Comparison of ENCODE assay signal across 18 cellular contexts in the genomic region with DNA sequence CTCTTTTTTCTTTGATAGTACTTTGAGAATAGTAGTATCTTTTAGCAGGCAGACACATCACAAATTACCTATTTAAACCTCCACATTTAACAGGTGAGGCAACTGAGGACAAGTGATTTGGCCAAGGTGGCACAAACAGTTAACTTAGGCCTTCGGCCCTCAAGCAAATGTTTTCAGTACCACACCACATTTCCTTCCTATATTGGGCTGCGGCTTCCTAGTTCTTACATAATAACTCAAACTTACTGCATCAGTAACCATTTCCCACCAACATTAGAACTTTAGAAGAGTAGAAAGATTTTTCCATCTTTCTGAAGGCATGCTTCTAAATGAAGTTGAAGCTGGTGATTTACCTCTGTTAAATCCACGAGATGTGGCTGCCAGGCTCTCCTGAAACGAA.
DNase-seq lines count a peak whose midpoint lies in the region; ATAC-seq, FAIRE-seq and TF ChIP-seq lines count a peak whose summit lies in the region.
"Had no signal": no experiment of that assay in that cellular context is flagged by ENCODE, and none has a peak within 500 bp of the region (broad histone marks: within the 10 kb centered on the region; RNA-seq: fewer than 3 reads in every experiment).

No MANE protein-coding gene starts in this region.

- no peak overlapping the region for H3K4ac ChIP-seq in trophoblast cell (ENCODE audit: low read depth, low read length)

- peak; percentile 23 for ATAC-seq in activated CD8-positive, alpha-beta T cell treated with anti-CD3 and anti-CD28 coated beads, Interleukin-2, amount 10 ng/mL, durations not matched to agents 7 days and 5 days
- ATAC-seq in activated CD8-positive, alpha-beta T cell treated with anti-CD3 and anti-CD28 coated beads for 36 hours, result no peak
- ATAC-seq in HG02759 (IDR thresholded peaks at IDR 0.05; ENCODE audit: unreplicated experiment), result peak; percentile 44
- ATAC-seq in naive thymus-derived CD8-positive, alpha-beta T cell, result peak in 1 of 2 donors; percentile 30
- ATAC-seq: upper lobe of right lung had no signal

- H3K4me2 ChIP-seq in trophoblast cell (ENCODE audit: low read length), result no peak overlapping the region

- H3K9me3 ChIP-seq in small intestine (ENCODE audit: control insufficient read depth, low read depth) (no peaks in the 10 kb centered on the region), trophoblast cell (ENCODE audit: insufficient read depth, low read depth, low read length) (no peaks in the 10 kb centered on the region)
- H3K9me3 ChIP-seq: esophagus muscularis mucosa, upper lobe of right lung had no signal

- H3K9me3 Mint-ChIP-seq in activated CD8-positive, alpha-beta T cell treated with anti-CD3 and anti-CD28 coated beads, Interleukin-2, amount 10 ng/mL, durations not matched to agents 7 days and 5 days (ENCODE audit: insufficient read depth), result no peaks in the 10 kb centered on the region
- no peaks in the 10 kb centered on the region for H3K9me3 Mint-ChIP-seq in activated CD8-positive, alpha-beta T cell treated with anti-CD3 and anti-CD28 coated beads for 36 hours
- no peaks in the 10 kb centered on the region for H3K9me3 Mint-ChIP-seq in naive thymus-derived CD8-positive, alpha-beta T cell

- H3K36me3 Mint-ChIP-seq in activated CD8-positive, alpha-beta T cell treated with anti-CD3 and anti-CD28 coated beads, Interleukin-2, amount 10 ng/mL, durations not matched to agents 7 days and 5 days (ENCODE audit: low read depth), result no peaks in the 10 kb centered on the region
- H3K36me3 Mint-ChIP-seq in activated CD8-positive, alpha-beta T cell treated with anti-CD3 and anti-CD28 coated beads for 36 hours (ENCODE audit: low read depth), result no peaks in the 10 kb centered on the region
- H3K36me3 Mint-ChIP-seq in naive thymus-derived CD8-positive, alpha-beta T cell, result no peaks in the 10 kb centered on the region
- H3K36me3 Mint-ChIP-seq: CD4-positive, CD25-positive, alpha-beta regulatory T cell had no signal

- H3K79me2 ChIP-seq in trophoblast cell (ENCODE audit: control insufficient read depth, insufficient read depth, low read length, poor library complexity), result no peaks in the 10 kb centered on the region

- peaks cover 17% of the 10 kb centered on the region for H3K4me1 Mint-ChIP-seq in activated CD8-positive, alpha-beta T cell treated with anti-CD3 and anti-CD28 coated beads, Interleukin-2, amount 10 ng/mL, durations not matched to agents 7 days and 5 days (ENCODE audit: low read depth)
- peaks cover 20% of the 10 kb centered on the region for H3K4me1 Mint-ChIP-seq in activated CD8-positive, alpha-beta T cell treated with anti-CD3 and anti-CD28 coated beads for 36 hours (ENCODE audit: low read depth)
- H3K4me1 Mint-ChIP-seq in naive thymus-derived CD8-positive, alpha-beta T cell, result peaks cover 5 to 29% (median 24%) of the 10 kb centered on the region in 4 donors

- H3K18ac ChIP-seq in trophoblast cell (ENCODE audit: low read length), result no peak overlapping the region

- no peak overlapping the region for H3K9ac ChIP-seq in trophoblast cell (ENCODE audit: low read length)

- peaks cover 0 to 2% of the 10 kb centered on the region in 2 donors for H3K36me3 ChIP-seq in small intestine (ENCODE audit: control insufficient read depth in 2 of 2, insufficient read depth in 2 of 2, low read length in 2 of 2)
- no peaks in the 10 kb centered on the region for H3K36me3 ChIP-seq in trophoblast cell (ENCODE audit: control insufficient read depth in 1 of 2, insufficient read depth in 2 of 2, low read length in 2 of 2)
- H3K36me3 ChIP-seq: esophagus muscularis mucosa, upper lobe of right lung had no signal

- H2BK12ac ChIP-seq in trophoblast cell (ENCODE audit: low read length), result no peak overlapping the region

- H4K91ac ChIP-seq in trophoblast cell (ENCODE audit: low read depth, low read length), result no peak overlapping the region

- POLR2A ChIA-PET in activated CD8-positive, alpha-beta T cell treated with anti-CD3 and anti-CD28 coated beads, Interleukin-2, amount 10 ng/mL, durations not matched to agents 7 days and 5 days (lab: Charles Lee), result no interaction called here
- POLR2A ChIA-PET in activated CD8-positive, alpha-beta T cell treated with anti-CD3 and anti-CD28 coated beads for 36 hours (lab: Charles Lee), result interaction anchor here (0.9 kb wide), 1 partner anchor 16 kb away, joined by 3 read pairs; no protein-coding TSS in a partner anchor
- POLR2A ChIA-PET in naive thymus-derived CD8-positive, alpha-beta T cell (lab: Charles Lee), result no interaction called here

- no peak overlapping the region for H4K8ac ChIP-seq in trophoblast cell (ENCODE audit: low read depth, low read length)

- no peak overlapping the region for H3K4me3 Mint-ChIP-seq in activated CD8-positive, alpha-beta T cell treated with anti-CD3 and anti-CD28 coated beads, Interleukin-2, amount 10 ng/mL, durations not matched to agents 7 days and 5 days
- no peak overlapping the region for H3K4me3 Mint-ChIP-seq in activated CD8-positive, alpha-beta T cell treated with anti-CD3 and anti-CD28 coated beads for 36 hours
- H3K4me3 Mint-ChIP-seq in naive thymus-derived CD8-positive, alpha-beta T cell, result peak overlapping the region in 5 of 10 donors; percentile 3 to 59 (median 33)
- H3K4me3 Mint-ChIP-seq: CD4-positive, CD25-positive, alpha-beta regulatory T cell had no signal

- CTCF ChIA-PET in activated CD8-positive, alpha-beta T cell treated with anti-CD3 and anti-CD28 coated beads, Interleukin-2, amount 10 ng/mL, durations not matched to agents 7 days and 5 days (lab: Charles Lee), result interaction anchor here (1.5 kb wide), 1 partner anchor 92 kb away, joined by 3 read pairs; no protein-coding TSS in a partner anchor
- CTCF ChIA-PET in activated CD8-positive, alpha-beta T cell treated with anti-CD3 and anti-CD28 coated beads for 36 hours (lab: Charles Lee), result no interaction called here

- 60 to 78% (median 63%) methylated on average over 4 of the region's 4 CpGs for WGBS in small intestine, 3 donors
- no CpG with 5 or more reads among the region's 4 CpGs for WGBS in trophoblast cell (ENCODE audit: extremely low coverage, insufficient coverage, insufficient read length)

- H2AK5ac ChIP-seq in trophoblast cell (ENCODE audit: low read length), result no peak overlapping the region

- H3K27me3 ChIP-seq in small intestine (ENCODE audit: control insufficient read depth in 2 of 2, insufficient read depth in 2 of 2, low read length in 2 of 2), result no peaks in the 10 kb centered on the region
- no peaks in the 10 kb centered on the region for H3K27me3 ChIP-seq in trophoblast cell (ENCODE audit: insufficient read depth, low read length)
- H3K27me3 ChIP-seq: esophagus muscularis mucosa, upper lobe of right lung had no signal

- H3K27me3 Mint-ChIP-seq in activated CD8-positive, alpha-beta T cell treated with anti-CD3 and anti-CD28 coated beads, Interleukin-2, amount 10 ng/mL, durations not matched to agents 7 days and 5 days (ENCODE audit: low read depth), result peaks cover 5% of the 10 kb centered on the region
- H3K27me3 Mint-ChIP-seq in activated CD8-positive, alpha-beta T cell treated with anti-CD3 and anti-CD28 coated beads for 36 hours, result no peaks in the 10 kb centered on the region
- H3K27me3 Mint-ChIP-seq in naive thymus-derived CD8-positive, alpha-beta T cell, result peaks cover 0 to 3% (median 0%) of the 10 kb centered on the region in 5 donors

- intact Hi-C loops in activated CD8-positive, alpha-beta T cell treated with anti-CD3 and anti-CD28 coated beads for 36 hours (cut with micrococcal nuclease), result no loop called here

- FAIRE-seq in small intestine (lab: Jason Lieb, UNC), result no peak
- FAIRE-seq: astrocyte, kidney, RCC 7860 had no signal

- H2BK5ac ChIP-seq in trophoblast cell (ENCODE audit: low read depth, low read length, poor library complexity), result no peak overlapping the region

- no peak overlapping the region for H3K23ac ChIP-seq in trophoblast cell (ENCODE audit: low read length)

- H3K27ac Mint-ChIP-seq in activated CD8-positive, alpha-beta T cell treated with anti-CD3 and anti-CD28 coated beads, Interleukin-2, amount 10 ng/mL, durations not matched to agents 7 days and 5 days, result no peak overlapping the region
- no peak overlapping the region for H3K27ac Mint-ChIP-seq in activated CD8-positive, alpha-beta T cell treated with anti-CD3 and anti-CD28 coated beads for 36 hours
- peak overlapping the region in 7 of 10 donors; percentile 0 to 42 (median 30) for H3K27ac Mint-ChIP-seq in naive thymus-derived CD8-positive, alpha-beta T cell
- H3K27ac Mint-ChIP-seq: CD4-positive, CD25-positive, alpha-beta regulatory T cell had no signal

- H4K12ac ChIP-seq in trophoblast cell (ENCODE audit: low read depth, low read length), result no peak overlapping the region

- H3K14ac ChIP-seq in trophoblast cell (ENCODE audit: low read length), result no peak overlapping the region

- H3K4me1 ChIP-seq in small intestine (ENCODE audit: control insufficient read depth in 2 of 2, insufficient read depth in 1 of 2, low read depth in 1 of 2, low read length in 1 of 2) (no peaks in the 10 kb centered on the region), trophoblast cell (ENCODE audit: control insufficient read depth in 1 of 2, insufficient read depth in 2 of 2, low read length in 2 of 2) (no peaks in the 10 kb centered on the region)

- no peak overlapping the region for H3K27ac ChIP-seq in small intestine (ENCODE audit: low read depth in 1 of 2, low read length in 1 of 2)
- H3K27ac ChIP-seq in trophoblast cell (ENCODE audit: low read depth, low read length), result no peak overlapping the region
- H3K27ac ChIP-seq: esophagus muscularis mucosa, upper lobe of right lung had no signal

- no peaks in the 10 kb centered on the region for H3K79me1 ChIP-seq in trophoblast cell (ENCODE audit: low read length)

- no peak overlapping the region for H2BK120ac ChIP-seq in trophoblast cell (ENCODE audit: insufficient read depth, low read length, poor library complexity)

- no peak for TF ChIP-seq CTCF in activated CD8-positive, alpha-beta T cell treated with anti-CD3 and anti-CD28 coated beads for 36 hours (IDR thresholded peaks at IDR 0.05)

- no peak for DNase-seq in activated CD8-positive, alpha-beta T cell treated with anti-CD3 and anti-CD28 coated beads, Interleukin-2, amount 10 ng/mL, durations not matched to agents 7 days and 5 days
- DNase-seq in activated CD8-positive, alpha-beta T cell treated with anti-CD3 and anti-CD28 coated beads for 36 hours, result no peak
- DNase-seq in NOMO-1 treated with DMSO at 0.1 percent for 48 hours (lab: John Stamatoyannopoulos, UW; ENCODE audit: unreplicated experiment) (peak; percentile 48), cerebellar cortex (ENCODE audit: low spot score) (no peak), small intestine (no peak), trophoblast cell (no peak)
- DNase-seq in naive thymus-derived CD8-positive, alpha-beta T cell, result peak in 1 of 10 donors; percentile 5
- DNase-seq: cortex of kidney, DND-41, kidney, NCI-H2029, NCI-H524 treated with DMSO at 0.1 percent for 48 hours, upper lobe of right lung had no signal

- H3K4me3 ChIP-seq in small intestine (ENCODE audit: low read depth in 1 of 2, low read length in 2 of 2), result no peak overlapping the region
- no peak overlapping the region for H3K4me3 ChIP-seq in trophoblast cell (ENCODE audit: low read depth, low read length)
- H3K4me3 ChIP-seq: esophagus muscularis mucosa, upper lobe of right lung had no signal

- no peak overlapping the region for H2AFZ ChIP-seq in trophoblast cell (ENCODE audit: insufficient read depth, low read length, poor library complexity)

Comparison
In these comparisons a context has a peak if more than half of its experiments do, and no peak if none do; other contexts are left out.
1. H3K27ac Mint-ChIP-seq: peak in naive thymus-derived CD8-positive, alpha-beta T cell (7 of 10); none in activated CD8-positive, alpha-beta T cell treated with anti-CD3 and anti-CD28 coated beads, Interleukin-2, amount 10 ng/mL, durations not matched to agents 7 days and 5 days (single experiment) and activated CD8-positive, alpha-beta T cell treated with anti-CD3 and anti-CD28 coated beads for 36 hours (single experiment).